ENCODE assay signal across 1 cellular context in the genomic region with DNA sequence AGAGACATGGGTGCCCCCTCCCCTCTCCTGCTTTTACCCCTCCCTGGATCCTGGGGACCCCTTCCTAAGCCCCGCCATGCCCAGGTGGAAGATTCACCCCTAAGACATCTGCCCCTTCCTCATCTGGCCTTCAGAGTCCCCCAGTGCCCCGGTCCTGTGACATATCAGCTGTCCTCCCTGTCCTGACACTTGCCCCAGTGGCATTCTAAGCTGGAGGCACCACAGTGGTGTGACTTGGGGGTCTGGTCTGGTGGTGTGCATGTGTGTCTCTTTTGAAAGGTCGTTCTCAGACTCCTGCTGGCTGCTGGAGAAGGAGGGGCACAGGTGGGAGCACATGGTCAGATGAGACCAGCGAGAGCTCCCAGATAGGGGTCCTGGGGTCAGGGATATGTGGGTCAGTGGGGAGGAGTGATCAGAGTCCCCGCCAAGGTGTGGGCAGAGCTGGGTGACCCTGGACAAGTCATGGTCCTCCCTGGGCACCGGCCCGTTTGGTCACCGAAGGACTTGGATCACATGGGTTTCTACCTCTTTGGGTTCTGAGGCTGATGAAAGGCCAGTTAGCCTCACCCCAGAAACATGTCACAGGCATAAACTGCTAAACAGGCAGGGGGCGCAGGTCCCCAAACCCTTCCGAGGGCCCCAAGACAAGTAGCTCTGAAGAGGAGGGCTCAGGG.
A peak's percentile ranks its signal among the peaks of the same experiment; 100 is the strongest.
TF ChIP-seq lines count a peak whose summit lies in the region.

No MANE protein-coding gene starts in this region.

TF ChIP-seq in liver, 16 proteins besides CTCF, POLR2A, EP300 and RAD21:
- peak; percentile 0 for TF ChIP-seq SP1 (IDR thresholded peaks at IDR 0.05)
- no peak for TF ChIP-seq EGR1 (IDR thresholded peaks at IDR 0.05; ENCODE audit: low read depth in 2 of 2)
- TF ChIP-seq RXRA (IDR thresholded peaks at IDR 0.05): peak in 1 of 2 donors; percentile 5
- no peak for TF ChIP-seq HNF4G (IDR thresholded peaks at IDR 0.05)
- TF ChIP-seq, protein P1, sequence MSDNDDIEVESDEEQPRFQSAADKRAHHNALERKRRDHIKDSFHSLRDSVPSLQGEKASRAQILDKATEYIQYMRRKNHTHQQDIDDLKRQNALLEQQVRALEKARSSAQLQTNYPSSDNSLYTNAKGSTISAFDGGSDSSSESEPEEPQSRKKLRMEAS (IDR thresholded peaks at IDR 0.05): no peak
